Comparison of ENCODE assay signal across 16 cellular contexts in the genomic region with DNA sequence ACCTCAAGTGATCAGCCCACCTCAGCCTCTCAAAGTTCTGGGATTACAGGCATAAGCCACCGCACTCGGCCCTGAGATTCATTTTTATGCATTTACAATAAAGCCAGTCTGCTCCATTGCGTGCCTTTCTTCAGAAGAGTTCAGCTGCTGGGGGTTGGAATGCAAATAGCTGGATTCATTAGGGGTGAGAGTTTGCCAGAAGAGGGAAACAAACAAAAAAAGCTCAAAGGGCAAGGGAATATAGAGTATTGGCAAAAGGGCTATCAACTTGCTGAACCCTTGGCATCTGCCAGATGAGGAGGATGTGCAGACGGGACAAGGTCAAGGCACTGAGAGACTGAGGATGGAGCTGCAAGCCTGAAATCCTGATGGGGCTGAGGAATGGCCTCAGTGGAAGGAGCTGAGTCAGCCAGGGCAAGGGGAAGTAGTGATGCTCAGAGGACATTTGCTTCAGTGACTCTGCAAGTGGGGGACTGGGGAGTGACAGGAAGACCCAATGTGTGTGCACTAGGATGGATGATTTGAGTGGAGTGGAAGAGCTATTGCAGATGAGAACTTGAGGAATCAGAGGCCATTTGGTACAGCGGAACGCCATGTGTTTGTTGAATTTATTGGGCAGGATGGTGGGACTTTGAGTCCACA.
"Had no signal": no experiment of that assay in that cellular context is flagged by ENCODE, and none has a peak within 500 bp of the region (broad histone marks: within the 10 kb centered on the region; RNA-seq: fewer than 3 reads in every experiment).

No MANE protein-coding gene starts in this region.

- H3K27ac ChIP-seq: colonic mucosa, left lung, neural progenitor cell, sigmoid colon had no signal

- DNase-seq: activated CD4-positive, alpha-beta memory T cell treated with anti-CD3 and anti-CD28 coated beads for 36 hours; activated CD4-positive, alpha-beta T cell treated with anti-CD3 and anti-CD28 coated beads for 48 hours; activated effector memory CD4-positive, alpha-beta T cell treated with anti-CD3 and anti-CD28 coated beads, Interleukin-2, amount 50 U/mL, for 16 hours; activated naive CD4-positive, alpha-beta T cell treated with anti-CD3 and anti-CD28 coated beads, Interleukin-2, amount 10 ng/mL, durations not matched to agents 7 days and 5 days; amygdala; colonic mucosa; dorsolateral prefrontal cortex; effector memory CD8-positive, alpha-beta T cell; foreskin melanocyte; left lung; naive thymus-derived CD8-positive, alpha-beta T cell; sigmoid colon; stimulated activated CD4-positive, alpha-beta T cell treated with anti-CD3 and anti-CD28 coated beads, Interleukin-4, amount 100 ng/mL, for 1 hour; stimulated activated naive CD4-positive, alpha-beta T cell treated with Interleukin-2 at 50 U/mL for 16 hours had no signal

- H3K4me3 ChIP-seq: colonic mucosa, dorsolateral prefrontal cortex, left lung, neural progenitor cell, sigmoid colon had no signal

- H3K36me3 ChIP-seq: colonic mucosa, left lung, neural progenitor cell, sigmoid colon had no signal

- H3K9ac ChIP-seq: neural progenitor cell had no signal

- ATAC-seq: effector memory CD8-positive, alpha-beta T cell; esophagus mucosa; left lung; naive thymus-derived CD8-positive, alpha-beta T cell had no signal

- H3K27me3 ChIP-seq: colonic mucosa, left lung, neural progenitor cell, sigmoid colon had no signal

- H3K9me3 ChIP-seq: colonic mucosa, left lung, sigmoid colon had no signal

- H3K4me1 ChIP-seq: colonic mucosa, left lung, neural progenitor cell had no signal
